13 cellular contexts compared by ENCODE assay signal in the genomic region with DNA sequence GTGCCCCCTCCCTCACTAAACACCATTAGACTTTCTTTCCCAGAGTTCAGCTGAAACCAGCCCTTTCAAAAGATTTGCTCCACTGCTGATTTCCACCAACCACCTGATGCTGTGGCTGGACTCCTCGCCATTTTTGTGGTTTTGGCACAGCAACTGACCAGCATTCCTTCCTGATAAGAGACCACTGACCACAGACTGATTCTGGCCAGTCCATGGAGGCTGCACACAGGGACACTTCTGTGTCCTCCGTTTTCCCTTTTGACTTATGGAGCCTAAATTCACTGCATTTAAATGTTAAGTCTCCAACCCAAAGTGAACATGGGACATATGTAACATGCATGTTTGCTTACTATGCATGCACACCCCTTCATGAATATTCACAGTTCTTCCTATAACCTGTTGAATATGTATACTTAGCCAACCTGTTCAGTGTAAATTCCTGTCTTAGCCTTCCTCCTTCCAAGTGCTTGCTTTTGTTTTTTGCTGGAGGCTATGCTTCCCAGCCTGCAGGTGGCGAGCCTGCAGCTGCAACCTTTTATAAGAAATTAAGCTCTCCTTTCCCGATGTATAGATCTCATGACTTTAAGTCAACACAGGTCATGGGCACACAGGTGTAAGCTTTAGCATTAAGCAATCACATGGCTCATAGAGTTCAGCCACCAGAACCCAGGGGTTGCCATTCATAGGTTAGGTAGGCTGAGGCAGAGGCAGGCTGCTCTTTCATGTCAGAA.
DNase-seq lines count a peak whose midpoint lies in the region; ATAC-seq, FAIRE-seq and TF ChIP-seq lines count a peak whose summit lies in the region.
"Had no signal": no experiment of that assay in that cellular context is flagged by ENCODE, and none has a peak within 500 bp of the region (broad histone marks: within the 10 kb centered on the region; RNA-seq: fewer than 3 reads in every experiment).

No MANE protein-coding gene starts in this region.

- no peak overlapping the region for H3K4me3 ChIP-seq in AG04449 (ENCODE audit: low read depth, low read length)
- H3K4me3 ChIP-seq in foreskin fibroblast (ENCODE audit: low read depth in 1 of 2, low read length in 2 of 2) = no peak overlapping the region
- H3K4me3 ChIP-seq: coronary artery had no signal

- POLR2A ChIA-PET in AG04449 (lab: Yijun Ruan, JAX) = no interaction called here

- DNase-seq in AG04449 (ENCODE audit: low read depth, low spot score) = no peak
- peak; percentile 62 for DNase-seq in H4 (ENCODE audit: low spot score)
- DNase-seq in RCC 7860 (ENCODE audit: low spot score) = peak; percentile 58
- peak in 1 of 2 donors; percentile 29 for DNase-seq in foreskin fibroblast
- DNase-seq in stimulated activated naive CD8-positive, alpha-beta T cell treated with anti-CD3 and anti-CD28 coated beads, Interleukin-15, Interleukin-2, amounts not matched to agents 100 U/mL and 50 U/mL, for 24 hours = no peak
- DNase-seq in UCSD-AML1 (lab: John Stamatoyannopoulos, UW; ENCODE audit: unreplicated experiment) = no peak
- DNase-seq: activated CD4-positive, alpha-beta memory T cell treated with anti-CD3 and anti-CD28 coated beads for 36 hours; GDM1; NK-92 treated with Interleukin-12 subunit alpha and Interleukin-12 subunit beta, amount 100 ng/mL, for 24 hours had no signal

- CTCF ChIA-PET in AG04449 (lab: Yijun Ruan, JAX) = interaction anchor here (0.7 to 3.2 kb wide), 5 partner anchors 9 to 800 kb away, joined by 3 to 9 read pairs (median 4); no protein-coding TSS in a partner anchor

- TF ChIP-seq CTCF in AG04449 (IDR thresholded peaks at IDR 0.05; ENCODE audit: insufficient read depth, low read length, missing control alignments) (peak; percentile 14), foreskin fibroblast (IDR thresholded peaks at IDR 0.05; ENCODE audit: low read depth, low read length) (peak; percentile 17)

- no peak for ATAC-seq in GM18909 (IDR thresholded peaks at IDR 0.05; ENCODE audit: poor library complexity, unreplicated experiment)
- ATAC-seq in stimulated activated naive CD8-positive, alpha-beta T cell treated with anti-CD3 and anti-CD28 coated beads, Interleukin-15, Interleukin-2, amounts not matched to agents 100 U/mL and 50 U/mL, for 24 hours = no peak
- ATAC-seq in GM21723 (IDR thresholded peaks at IDR 0.05; ENCODE audit: unreplicated experiment) = no peak
- ATAC-seq: stimulated activated memory B cell treated with anti-CD40 and anti-IgM and Interleukin-4, amounts not matched to agents 10 μg/mL and 1 μg/mL and 100 μg/mL, for 72 hours had no signal

- FAIRE-seq in RCC 7860 (lab: Jason Lieb, UNC) = peak; percentile 89

Comparison
In these comparisons a context has a peak if more than half of its experiments do, and no peak if none do; other contexts are left out.
1. DNase-seq: peak in H4 (single experiment) and RCC 7860 (single experiment); none in AG04449 (single experiment), stimulated activated naive CD8-positive, alpha-beta T cell treated with anti-CD3 and anti-CD28 coated beads, Interleukin-15, Interleukin-2, amounts not matched to agents 100 U/mL and 50 U/mL, for 24 hours (single experiment) and UCSD-AML1 (single experiment).